In the genomic region with DNA sequence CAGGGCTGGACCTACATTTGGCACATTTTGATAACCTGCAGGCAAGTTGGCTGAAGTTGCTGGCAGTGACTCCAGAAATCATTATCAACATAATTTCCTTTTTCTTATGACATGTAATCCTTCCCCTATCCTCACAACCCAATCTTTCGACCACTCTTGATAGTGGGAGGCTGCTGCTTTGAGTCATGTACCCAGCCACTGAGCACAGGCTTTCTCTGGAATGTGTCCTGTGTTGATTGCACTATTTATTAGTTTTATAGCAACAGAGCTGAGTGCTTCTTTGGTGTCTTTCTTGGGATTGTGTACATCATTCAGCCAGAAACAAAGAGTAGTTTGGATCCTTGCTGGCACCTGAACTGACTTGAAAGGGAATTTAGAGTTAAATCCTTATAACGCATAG, we compare ENCODE assay signal across 12 cellular contexts.
"Had no signal": no experiment of that assay in that cellular context is flagged by ENCODE, and none has a peak within 500 bp of the region (broad histone marks: within the 10 kb centered on the region; RNA-seq: fewer than 3 reads in every experiment).

No MANE protein-coding gene starts in this region.

- H3K4me3 ChIP-seq: coronary artery, gastroesophageal sphincter, tibial nerve had no signal

- H3K9me3 ChIP-seq: gastroesophageal sphincter, tibial nerve had no signal

- ATAC-seq: activated CD4-positive, alpha-beta T cell treated with anti-CD3 and anti-CD28 coated beads for 36 hours; gastroesophageal sphincter; left lobe of liver; WTC11 had no signal

- H3K27me3 ChIP-seq: gastroesophageal sphincter, tibial nerve had no signal

- H3K36me3 ChIP-seq: gastroesophageal sphincter, tibial nerve had no signal

- H3K27ac ChIP-seq: coronary artery, gastroesophageal sphincter, tibial nerve had no signal

- DNase-seq: activated CD4-positive, alpha-beta memory T cell treated with anti-CD3 and anti-CD28 coated beads for 36 hours; activated CD4-positive, alpha-beta T cell treated with anti-CD3 and anti-CD28 coated beads for 36 hours; central memory CD4-positive, alpha-beta T cell; erythroblast; occipital lobe; posterior cingulate gyrus; retina had no signal
